ENCODE assay signal across 9 cellular contexts in the genomic region with DNA sequence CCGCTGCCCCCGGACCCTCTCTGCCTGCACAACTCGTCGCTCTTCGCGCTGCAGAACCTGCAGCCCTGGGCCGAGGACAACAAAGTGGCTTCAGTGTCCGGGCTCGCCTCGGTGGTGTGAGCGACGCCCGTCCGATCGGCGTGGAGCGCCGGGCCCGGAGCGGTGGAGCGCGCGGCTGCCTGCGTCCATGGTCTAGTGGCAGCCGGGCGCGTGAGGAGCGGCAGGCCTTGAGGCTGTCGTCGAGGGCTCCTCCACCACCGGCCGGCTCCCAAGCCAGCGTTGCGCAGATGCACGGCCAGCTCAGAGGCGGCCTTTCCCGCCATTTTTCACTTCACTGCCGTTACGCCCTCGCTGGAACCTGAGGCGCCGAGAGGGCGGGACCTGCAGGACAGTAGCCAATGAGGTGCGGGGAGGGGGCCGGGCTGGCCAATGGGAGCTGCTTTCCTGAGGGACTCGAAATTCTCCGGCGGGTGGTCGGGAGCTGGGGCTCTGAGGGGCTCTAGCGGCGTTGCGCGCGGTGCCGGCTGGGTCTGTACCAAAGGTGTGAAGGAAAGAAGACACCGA. TPM values are rescaled to one million over a fixed set of nuclear protein-coding genes. Genes with fewer than 3 reads are reported as not detected.
DNase-seq lines count a peak whose midpoint lies in the region; ATAC-seq and TF ChIP-seq lines count a peak whose summit lies in the region.
"Had no signal": no experiment of that assay in that cellular context is flagged by ENCODE, and none has a peak within 500 bp of the region (broad histone marks: within the 10 kb centered on the region; RNA-seq: fewer than 3 reads in every experiment).

No MANE protein-coding gene starts in this region.

- H4K20me1 ChIP-seq in mammary epithelial cell (ENCODE audit: insufficient read depth, low read length) = no peaks in the 10 kb centered on the region

- dilution Hi-C loops in mammary epithelial cell (cut with HindIII; ENCODE audit: low sequenced_read_pairs) = no loop called here

- in situ Hi-C loops in mammary epithelial cell (cut with MboI; ENCODE audit: low sequenced_read_pairs in 2 of 2) = no loop called here

- TF ChIP-seq CTCF in WERI-Rb-1 (IDR thresholded peaks at IDR 0.05; ENCODE audit: low read depth, low read length) (no peak), mammary epithelial cell (conservative IDR thresholded peaks at IDR 0.05 in 1 of 2, IDR thresholded peaks at IDR 0.05 in 1 of 2; ENCODE audit: extremely low read depth in 1 of 2, insufficient read depth in 1 of 2, low read depth in 1 of 2, low read length in 2 of 2) (no peak)

- H3K27ac ChIP-seq in WERI-Rb-1 (peak overlapping the region; percentile 61), mammary epithelial cell (ENCODE audit: insufficient read depth, low read depth, low read length) (no peak overlapping the region)

- H3K27me3 ChIP-seq in WERI-Rb-1 (ENCODE audit: insufficient read depth, low read depth, severe bottlenecking) (no peaks in the 10 kb centered on the region), mammary epithelial cell (ENCODE audit: insufficient read depth, low read length) (peaks cover 30% of the 10 kb centered on the region)

- no TSS peak for BruUV-seq in mammary epithelial cell (replicated peaks; lab: Mats Ljungman, UMichigan)

- CTCF ChIA-PET in mammary epithelial cell (lab: Charles Lee; ENCODE audit: low non-redundant PET) = no interaction called here

- WGBS in mammary epithelial cell (ENCODE audit: low coverage, missing lambda C conversion rate) = 32% methylated on average over 18 of the region's 56 CpGs

- ATAC-seq in GM19397 (IDR thresholded peaks at IDR 0.05; ENCODE audit: unreplicated experiment) (peak; percentile 68), left colon (peak; percentile 65)

- H2AFZ ChIP-seq in mammary epithelial cell (ENCODE audit: low read depth, low read length) = no peak overlapping the region

- H3K4me2 ChIP-seq in mammary epithelial cell (ENCODE audit: insufficient read depth, low read depth, low read length) = peak overlapping the region; percentile 5

- intact Hi-C loops in mammary epithelial cell (cut with micrococcal nuclease) = no loop called here
- intact Hi-C loops in left colon (cut with DNase I, micrococcal nuclease) = no loop called here

- no peaks in the 10 kb centered on the region for H3K9me3 ChIP-seq in WERI-Rb-1 (ENCODE audit: severe bottlenecking)
- H3K9me3 ChIP-seq in mammary epithelial cell (replicated peaks; ENCODE audit: insufficient read depth, low read length) = peaks cover 7% of the 10 kb centered on the region

- peaks cover 19% of the 10 kb centered on the region for H3K4me1 ChIP-seq in mammary epithelial cell (ENCODE audit: insufficient read depth, low read length)

- no peaks in the 10 kb centered on the region for H3K79me2 ChIP-seq in mammary epithelial cell (ENCODE audit: insufficient read depth, low read length)

- H3K9ac ChIP-seq in mammary epithelial cell (ENCODE audit: insufficient read depth, low read length) = no peak overlapping the region

- peaks cover 10% of the 10 kb centered on the region; the same call in 1 of the 2 replicates for H3K36me3 ChIP-seq in WERI-Rb-1
- H3K36me3 ChIP-seq in mammary epithelial cell (ENCODE audit: insufficient read depth, low read length) = no peaks in the 10 kb centered on the region

- H3K4me3 ChIP-seq in WERI-Rb-1 (ENCODE audit: low read depth, low read length) (no peak overlapping the region), mammary epithelial cell (replicated peaks in 1 of 3; ENCODE audit: insufficient read depth in 1 of 3, low read depth in 2 of 3, low read length in 3 of 3) (no peak overlapping the region)

- DNase-seq in WERI-Rb-1 (no peak), mammary epithelial cell (no peak), left colon (peak in 1 of 2 donors; percentile 69), HT-29 (ENCODE audit: low spot score) (no peak), NCI-H524 treated with DMSO at 0.1 percent for 48 hours (lab: John Stamatoyannopoulos, UW) (no peak), HPDE6-E6E7 (ENCODE audit: extremely low spot score) (no peak)
- peak; percentile 62 to 67 for DNase-seq in stimulated activated CD4-positive, alpha-beta T cell treated with anti-CD3 and anti-CD28 coated beads, Interleukin-2, amount 100 ng/mL, for 48 hours

RNA-seq across cellular contexts. Expression of a gene that starts 1.9 kb away (rescaled TPM):
- under 1 TPM in 1 of 2 donors, not detected in 1; 0.33 TPM for total RNA-seq in mammary epithelial cell
- polyA plus RNA-seq in mammary epithelial cell = 0.05 TPM
- not detected for polyA minus RNA-seq in mammary epithelial cell
- under 1 TPM in 1 of 2 donors, not detected in 1; 0.56 TPM for total RNA-seq in left colon
- 0.08 TPM in 1 of 2 replicates, not detected in the other for total RNA-seq in HT-29 (2014; rRNA removed; shearing (Covaris generic))

RNA-seq across cellular contexts. Expression of a gene that starts 8.7 kb away (rescaled TPM):
- total RNA-seq in mammary epithelial cell = 10 to 100 TPM; 20.0 to 35.4 TPM
- 32.8 TPM for polyA plus RNA-seq in mammary epithelial cell
- polyA minus RNA-seq in mammary epithelial cell = 58.5 TPM
- 10 to 100 TPM; 18.4 to 20.2 TPM for total RNA-seq in left colon
- total RNA-seq in HT-29 (2014; rRNA removed; shearing (Covaris generic)) = 17.2 and 20.1 TPM in 2 replicates

RNA-seq across cellular contexts. Expression of a gene that starts 9.9 kb away (rescaled TPM):
- total RNA-seq in mammary epithelial cell = 1 to 10 TPM in 1 of 2 donors, under 1 TPM in 1; 0.83 to 5.2 TPM
- 3.4 TPM for polyA plus RNA-seq in mammary epithelial cell
- not detected for polyA minus RNA-seq in mammary epithelial cell
- total RNA-seq in left colon = 10 to 100 TPM; 34.3 to 44.0 TPM
- 0.47 and 1.3 TPM in 2 replicates for total RNA-seq in HT-29 (2014; rRNA removed; shearing (Covaris generic))
- total RNA-seq: LHCN-M2 had no signal

RNA-seq across cellular contexts. Expression of a gene that starts 13.4 kb away (rescaled TPM):
- total RNA-seq in mammary epithelial cell (100 to 1,000 TPM in 1 of 2 donors, 10 to 100 TPM in 1; 67.5 to 111 TPM), left colon (100 to 1,000 TPM; 124 to 133 TPM)
- 145 TPM for polyA plus RNA-seq in mammary epithelial cell
- polyA minus RNA-seq in mammary epithelial cell = 95.5 TPM
- 222 and 224 TPM in 2 replicates for total RNA-seq in HT-29 (2014; rRNA removed; shearing (Covaris generic))

RNA-seq across cellular contexts. Expression of a gene that starts 13.6 kb away (rescaled TPM):
- total RNA-seq in mammary epithelial cell (10 to 100 TPM; 29.2 to 30.8 TPM), left colon (10 to 100 TPM; 22.3 to 23.0 TPM)
- 50.0 TPM for polyA plus RNA-seq in mammary epithelial cell
- polyA minus RNA-seq in mammary epithelial cell = 68.7 TPM
- 44.7 and 49.2 TPM in 2 replicates for total RNA-seq in HT-29 (2014; rRNA removed; shearing (Covaris generic))

Comparison
In these comparisons a context has a peak if more than half of its experiments do, and no peak if none do; other contexts are left out.
1. DNase-seq: peak in stimulated activated CD4-positive, alpha-beta T cell treated with anti-CD3 and anti-CD28 coated beads, Interleukin-2, amount 100 ng/mL, for 48 hours (2 of 2); none in WERI-Rb-1 (single experiment), mammary epithelial cell (single experiment), HT-29 (single experiment), NCI-H524 treated with DMSO at 0.1 percent for 48 hours (single experiment) and HPDE6-E6E7 (single experiment).
2. RNA of a gene that starts 9.9 kb away (total RNA-seq): 34.3 to 44.0 TPM in left colon; 0.83 to 5.2 TPM in mammary epithelial cell and 0.47 to 1.3 TPM in HT-29; every median in the first group is over 4 times any median in the second.